ENCODE assay signal across 28 cellular contexts in genomic region chr1:211685823-211686222, GRCh38. TPM values are rescaled to one million over a fixed set of nuclear protein-coding genes. Genes with fewer than 3 reads are reported as not detected.
"Had no signal": no experiment of that assay in that cellular context is flagged by ENCODE, and none has a peak within 500 bp of the region (broad histone marks: within the 10 kb centered on the region; RNA-seq: fewer than 3 reads in every experiment).

No MANE protein-coding gene starts in this region.

- H3K4me1 ChIP-seq: lower lobe of right lung, pancreas, testis, tibial artery had no signal

- H3K36me3 ChIP-seq: lower lobe of right lung, neutrophil, pancreas, tibial artery, upper lobe of left lung had no signal

- H3K27me3 Mint-ChIP-seq: naive thymus-derived CD8-positive, alpha-beta T cell had no signal

- H3K36me3 Mint-ChIP-seq: immature natural killer cell; naive thymus-derived CD8-positive, alpha-beta T cell had no signal

- H3K27ac ChIP-seq: lower lobe of right lung, neutrophil, pancreas, testis, tibial artery, upper lobe of left lung had no signal

- H3K9me3 ChIP-seq: lower lobe of right lung, neutrophil, pancreas, testis, tibial artery, upper lobe of left lung had no signal

- DNase-seq: cortex of kidney; effector CD4-positive, alpha-beta T cell; foreskin melanocyte; glutamatergic neuron; hypothalamus; immature natural killer cell; islet precursor cell; kidney glomerular epithelial cell; left ventricle myocardium superior; lower lobe of right lung; naive thymus-derived CD8-positive, alpha-beta T cell; pancreas; retina; stimulated activated CD4-positive, alpha-beta T cell treated with anti-CD3 and anti-CD28 coated beads, Interleukin-12 subunit alpha, Interleukin-12 subunit beta, amount 100 ng/mL, for 4 hours; stimulated activated CD4-positive, alpha-beta T cell treated with anti-CD3 and anti-CD28 coated beads, Interleukin-1b, Interleukin-23, amount 100 ng/mL, for 48 hours; stimulated activated CD4-positive, alpha-beta T cell treated with anti-CD3 and anti-CD28 coated beads, Interleukin-4, amount 100 ng/mL, for 1 hour; stimulated activated CD8-positive, alpha-beta memory T cell treated with anti-CD3 and anti-CD28 coated beads, Interleukin-4, amount 100 ng/mL, for 48 hours; stimulated activated naive CD4-positive, alpha-beta T cell treated with Interleukin-2 at 50 U/mL for 16 hours; substantia nigra; testis; tibial artery had no signal

- H3K4me3 ChIP-seq: lower lobe of right lung, pancreas, smooth muscle cell, testis, tibial artery, upper lobe of left lung had no signal

- H3K4me3 Mint-ChIP-seq: naive thymus-derived CD8-positive, alpha-beta T cell had no signal

- ATAC-seq: left ventricle myocardium superior; naive thymus-derived CD8-positive, alpha-beta T cell; pancreas; sciatic nerve had no signal

- FAIRE-seq: pancreas, urothelium cell line had no signal

- H3K9me3 Mint-ChIP-seq: immature natural killer cell; naive thymus-derived CD8-positive, alpha-beta T cell had no signal

- H3K27me3 ChIP-seq: neutrophil, pancreas, testis, upper lobe of left lung had no signal

- H3K4me2 ChIP-seq: smooth muscle cell had no signal

RNA-seq across cellular contexts. Expression of gene NEK2, which starts 10.4 kb away (rescaled TPM):
- total RNA-seq: mesenteric fat pad, posterior vena cava had no signal
